Comparison of ENCODE assay signal across 8 cellular contexts in the genomic region with DNA sequence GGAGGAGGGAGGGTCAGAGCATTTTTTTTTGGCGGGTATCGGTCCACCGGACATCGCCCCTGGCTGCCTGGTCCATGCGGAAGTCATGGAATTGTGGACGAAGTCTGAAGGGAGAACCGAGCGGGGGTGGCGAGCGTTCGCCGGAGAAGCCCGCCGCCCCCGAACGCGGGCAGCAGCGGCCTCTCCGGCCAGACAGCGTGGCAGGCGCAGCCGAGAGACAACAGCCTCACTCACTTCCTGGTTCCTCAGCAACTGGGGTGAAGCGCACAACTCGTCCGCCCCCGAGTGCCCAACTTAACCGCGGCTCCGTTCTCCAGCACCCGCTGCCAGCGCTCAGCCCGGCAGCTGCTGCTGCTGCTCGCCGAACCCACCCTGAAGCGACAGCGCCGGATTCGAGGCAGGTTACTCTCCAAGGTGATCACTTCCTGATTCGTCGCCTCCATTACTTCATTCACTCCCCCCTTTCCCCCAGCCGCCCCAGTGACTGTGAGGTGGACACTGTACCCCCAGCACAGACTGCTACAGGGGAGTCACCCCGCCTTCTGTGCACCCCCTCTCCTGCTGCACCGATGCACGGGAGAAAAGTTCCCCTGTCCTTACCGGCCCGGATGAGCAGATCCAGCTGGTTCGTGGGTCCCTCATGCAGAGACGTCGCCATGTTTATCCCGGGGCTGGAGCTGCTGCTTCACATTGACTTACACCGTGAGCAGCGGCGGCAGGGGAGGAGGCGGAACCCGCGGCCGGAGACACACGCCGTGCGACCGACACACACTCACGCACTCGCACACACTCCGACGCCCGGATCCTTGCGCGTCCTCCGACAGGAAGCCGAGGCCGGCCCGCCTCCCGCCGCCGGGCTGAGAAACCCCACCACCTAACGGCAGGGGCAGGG.
DNase-seq lines count a peak whose midpoint lies in the region; ATAC-seq, FAIRE-seq and TF ChIP-seq lines count a peak whose summit lies in the region.

No MANE protein-coding gene starts in this region.

- ATAC-seq in GM21529 (IDR thresholded peaks at IDR 0.05; ENCODE audit: unreplicated experiment) = peak; percentile 61
- ATAC-seq in stimulated activated naive CD8-positive, alpha-beta T cell treated with anti-CD3 and anti-CD28 coated beads, Interleukin-15, Interleukin-2, amounts not matched to agents 100 U/mL and 50 U/mL, for 24 hours = peak; percentile 65

- FAIRE-seq in RCC 7860 (lab: Jason Lieb, UNC) = no peak

- H3K36me3 Mint-ChIP-seq in IgD-negative memory B cell (peaks cover 2% of the 10 kb centered on the region), nephron (ENCODE audit: low read depth) (no peaks in the 10 kb centered on the region)

- H3K4me3 Mint-ChIP-seq in IgD-negative memory B cell = peak overlapping the region; percentile 82 to 100 (median 96)
- peak overlapping the region; percentile 87 to 89 (median 87) for H3K4me3 Mint-ChIP-seq in nephron

- H3K27ac Mint-ChIP-seq in IgD-negative memory B cell = peak overlapping the region; percentile 80 to 100 (median 93)
- H3K27ac Mint-ChIP-seq in nephron = peak overlapping the region; percentile 78 to 100 (median 97)

- H3K27me3 Mint-ChIP-seq in IgD-negative memory B cell (no peaks in the 10 kb centered on the region), nephron (ENCODE audit: low read depth) (no peaks in the 10 kb centered on the region)

- H3K4me3 ChIP-seq in fibroblast of pulmonary artery (replicated peaks; ENCODE audit: low read depth, low read length) = peak overlapping the region; percentile 85

- H3K4me1 Mint-ChIP-seq in IgD-negative memory B cell = peaks cover 29 to 41% (median 36%) of the 10 kb centered on the region in 3 donors
- peaks cover 33% of the 10 kb centered on the region for H3K4me1 Mint-ChIP-seq in nephron

- TF ChIP-seq CTCF in fibroblast of pulmonary artery (IDR thresholded peaks at IDR 0.05; ENCODE audit: low read length, missing control alignments) = no peak
- TF ChIP-seq CTCF in nephron (IDR thresholded peaks at IDR 0.05; ENCODE audit: unreplicated experiment in 3 of 3) = peak; percentile 43 to 48 (median 47)

- peak; percentile 83 for DNase-seq in DMS79 treated with DMSO at 0.1 percent for 48 hours (lab: John Stamatoyannopoulos, UW)
- peak; percentile 76 for DNase-seq in RCC 7860 (ENCODE audit: low spot score)
- DNase-seq in activated T-helper 1 cell treated with anti-CD3 and anti-CD28 coated beads, Interleukin-2, amount 50 U/mL, for 16 hours (ENCODE audit: low read depth in 1 of 2, low spot score in 1 of 2) = peak; percentile 67 to 77
- DNase-seq in fibroblast of pulmonary artery (ENCODE audit: low read depth) = peak; percentile 92
- DNase-seq in stimulated activated naive CD8-positive, alpha-beta T cell treated with anti-CD3 and anti-CD28 coated beads, Interleukin-15, Interleukin-2, amounts not matched to agents 100 U/mL and 50 U/mL, for 24 hours = peak; percentile 85

- H3K9me3 Mint-ChIP-seq in IgD-negative memory B cell (no peaks in the 10 kb centered on the region), nephron (no peaks in the 10 kb centered on the region)

Comparison
In these comparisons a context has a peak if more than half of its experiments do, and no peak if none do; other contexts are left out.
1. Peak in every context shown above with its lines: DNase-seq, ATAC-seq and H3K4me3 ChIP-seq.